ENCODE assay signal across 12 cellular contexts in genomic region chr19:1168562-1168873, GRCh38. TPM values are rescaled to one million over a fixed set of nuclear protein-coding genes. Genes with fewer than 3 reads are reported as not detected.
DNase-seq lines count a peak whose midpoint lies in the region; ATAC-seq and TF ChIP-seq lines count a peak whose summit lies in the region.
"Had no signal": no experiment of that assay in that cellular context is flagged by ENCODE, and none has a peak within 500 bp of the region (broad histone marks: within the 10 kb centered on the region; RNA-seq: fewer than 3 reads in every experiment).

No MANE protein-coding gene starts in this region.

- in situ Hi-C loops in transverse colon (cut with MboI; ENCODE audit: low pct_ligation_motif_present in 1 of 4, low pct_unique_long_range_greater_than_20kb in 1 of 4, low sequenced_read_pairs in 3 of 4), result no loop called here

- intact Hi-C loops in transverse colon (cut with DNase I; ENCODE audit: low total_unique reads), result no loop called here

- no peak for DNase-seq in Peyer's patch
- DNase-seq in epithelial cell of esophagus (ENCODE audit: low read depth), result no peak
- DNase-seq in transverse colon, result no peak
- DNase-seq in activated naive CD4-positive, alpha-beta T cell (lab: John Stamatoyannopoulos, UW), result no peak
- no peak for DNase-seq in putamen (ENCODE audit: low spot score)
- DNase-seq in HPDE6-E6E7 (ENCODE audit: extremely low spot score), result no peak
- DNase-seq: activated CD4-positive, alpha-beta memory T cell treated with anti-CD3 and anti-CD28 coated beads, Interleukin-2, amount 10 ng/mL, durations not matched to agents 7 days and 5 days; activated naive CD4-positive, alpha-beta T cell treated with anti-CD3 and anti-CD28 coated beads for 36 hours; NCI-H1694; T-helper 1 cell had no signal

- peak overlapping the region; percentile 74 to 87 (median 81) for H3K27ac ChIP-seq in Peyer's patch
- peak overlapping the region; percentile 75 to 93 (median 77) for H3K27ac ChIP-seq in transverse colon

- peak overlapping the region; percentile 20 to 42 (median 32) for H3K4me3 ChIP-seq in Peyer's patch
- H3K4me3 ChIP-seq in epithelial cell of esophagus (ENCODE audit: low read length), result peak overlapping the region; percentile 33
- no peak overlapping the region for H3K4me3 ChIP-seq in mucosa of stomach (ENCODE audit: low read length)
- H3K4me3 ChIP-seq in transverse colon, result peak overlapping the region in 2 of 4 donors; percentile 3 to 15

- TF ChIP-seq CTCF in Peyer's patch (IDR thresholded peaks at IDR 0.05) (no peak), epithelial cell of esophagus (IDR thresholded peaks at IDR 0.05; ENCODE audit: insufficient read depth, low read depth, low read length, missing control alignments) (no peak), transverse colon (IDR thresholded peaks at IDR 0.05) (no peak)

- ATAC-seq in HG03280 (IDR thresholded peaks at IDR 0.05; ENCODE audit: unreplicated experiment), result no peak

- H3K4me1 ChIP-seq in Peyer's patch (peaks cover 0 to 55% (median 19%) of the 10 kb centered on the region in 4 donors), mucosa of stomach (ENCODE audit: control insufficient read depth, insufficient read depth, low read length) (peaks cover 30% of the 10 kb centered on the region), transverse colon (peaks cover 12 to 45% (median 31%) of the 10 kb centered on the region in 4 donors)

- peak overlapping the region; percentile 17 for H3K9ac ChIP-seq in mucosa of stomach (ENCODE audit: low read length)

- H3K9me3 ChIP-seq in Peyer's patch (no peaks in the 10 kb centered on the region), mucosa of stomach (ENCODE audit: control insufficient read depth, low read length) (no peaks in the 10 kb centered on the region), transverse colon (no peaks in the 10 kb centered on the region)

- WGBS in transverse colon (ENCODE audit: low coverage in 1 of 2), 2 donors, result 84% methylated on average over 22 of the region's 22 CpGs; no CpG with 5 or more reads in 1 of the 2 donors

- H3K27me3 ChIP-seq in Peyer's patch (no peaks in the 10 kb centered on the region), mucosa of stomach (ENCODE audit: control insufficient read depth, insufficient read depth, low read length) (no peaks in the 10 kb centered on the region), transverse colon (no peaks in the 10 kb centered on the region)

- no peak for TF ChIP-seq EP300 in transverse colon (IDR thresholded peaks at IDR 0.05; ENCODE audit: low read depth)

- peaks cover 0 to 11% (median 0%) of the 10 kb centered on the region in 3 donors for H3K36me3 ChIP-seq in Peyer's patch
- H3K36me3 ChIP-seq in mucosa of stomach (ENCODE audit: control insufficient read depth, insufficient read depth, low read length), result peaks cover 5% of the 10 kb centered on the region
- H3K36me3 ChIP-seq in transverse colon, result no peaks in the 10 kb centered on the region

- no peak for TF ChIP-seq POLR2A in Peyer's patch (IDR thresholded peaks at IDR 0.05)
- no peak for TF ChIP-seq POLR2A in transverse colon (IDR thresholded peaks at IDR 0.05)

RNA-seq across cellular contexts. Expression of gene SBNO2, which starts 5.5 kb away (rescaled TPM):
- total RNA-seq in Peyer's patch, result 10 to 100 TPM; 26.4 to 71.0 (median 57.8) TPM
- total RNA-seq in transverse colon, result 100 to 1,000 TPM in 1 of 4 donors, 10 to 100 TPM in 3; 34.5 to 142 (median 48.3) TPM

RNA-seq across cellular contexts. Expression of gene STK11, which starts 37.1 kb away (rescaled TPM):
- total RNA-seq in Peyer's patch, result 100 to 1,000 TPM in 3 of 4 donors, 10 to 100 TPM in 1; 98.4 to 135 (median 117) TPM
- 100 to 1,000 TPM in 3 of 4 donors, 10 to 100 TPM in 1; 93.7 to 152 (median 103) TPM for total RNA-seq in transverse colon
